Comparison of ENCODE assay signal across 14 cellular contexts in the genomic region with DNA sequence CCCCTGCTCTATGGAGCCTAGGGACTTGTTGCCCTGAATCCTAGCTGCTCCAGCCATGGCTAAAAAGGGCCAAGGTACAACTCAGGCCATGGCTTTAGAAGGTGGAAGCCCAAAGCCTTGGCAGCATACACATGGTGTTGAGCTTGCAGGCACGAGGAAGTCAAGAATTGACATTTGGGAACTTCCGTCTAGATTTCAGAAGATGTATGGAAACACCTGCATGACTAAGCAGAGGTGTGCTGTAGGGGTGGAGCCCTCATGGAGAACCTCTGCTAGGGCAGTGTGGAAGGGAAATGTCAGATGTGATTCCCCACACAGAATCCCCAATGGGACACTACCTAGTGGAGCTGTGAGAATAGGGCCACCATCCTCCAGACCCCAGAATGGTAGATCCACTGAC.
DNase-seq lines count a peak whose midpoint lies in the region; ATAC-seq and TF ChIP-seq lines count a peak whose summit lies in the region.
"Had no signal": no experiment of that assay in that cellular context is flagged by ENCODE, and none has a peak within 500 bp of the region (broad histone marks: within the 10 kb centered on the region; RNA-seq: fewer than 3 reads in every experiment).

No MANE protein-coding gene starts in this region.

- no peak overlapping the region for H4K8ac ChIP-seq in IMR-90 (ENCODE audit: low read depth in 2 of 2, low read length in 2 of 2)

- no peak overlapping the region for H3K9ac ChIP-seq in IMR-90 (ENCODE audit: low read depth, low read length)

- H2AK5ac ChIP-seq in IMR-90 (ENCODE audit: low read depth, low read length) = peak overlapping the region; percentile 28; the same call in 1 of the 2 replicates

- no peak overlapping the region for H3K27ac ChIP-seq in IMR-90 (ENCODE audit: insufficient read depth, low read length)
- H3K27ac ChIP-seq: C4-2B had no signal

- POLR2A ChIA-PET in IMR-90 (lab: Charles Lee; ENCODE audit: unreplicated experiment) = no interaction called here

- no peaks in the 10 kb centered on the region for H3K9me1 ChIP-seq in IMR-90 (ENCODE audit: insufficient read depth, low read length)

- peaks cover 6% of the 10 kb centered on the region for H3K4me1 ChIP-seq in IMR-90 (ENCODE audit: control insufficient read depth, insufficient read depth, low read length)
- H3K4me1 ChIP-seq: HAP-1 had no signal

- H3K27me3 ChIP-seq in IMR-90 (ENCODE audit: control insufficient read depth, insufficient read depth, low read length) = no peaks in the 10 kb centered on the region

- DNase-seq in IMR-90 (no peak), epithelial cell of esophagus (ENCODE audit: low read depth) (peak; percentile 46), memory B cell (ENCODE audit: low spot score in 2 of 2) (no peak), SIG-M5 (lab: John Stamatoyannopoulos, UW) (no peak), NCI-H510A (lab: John Stamatoyannopoulos, UW) (no peak)
- no peak for DNase-seq in stimulated activated naive B cell treated with anti-CD40 and anti-IgM and Interleukin-4, amounts not matched to agents 10 μg/mL and 1 μg/mL and 100 μg/mL, for 72 hours
- DNase-seq: ACHN; Caco-2; CD4-positive, alpha-beta T cell; GF-D8; KG1 had no signal

- H2BK120ac ChIP-seq in IMR-90 (ENCODE audit: low read depth, low read length) = no peak overlapping the region

- no peak overlapping the region for H2BK15ac ChIP-seq in IMR-90 (ENCODE audit: low read depth, low read length)

- H2AFZ ChIP-seq in IMR-90 (replicated peaks; ENCODE audit: low read length, poor library complexity) = no peak overlapping the region

- peaks cover 29% of the 10 kb centered on the region for H3K4me1 Mint-ChIP-seq in memory B cell
- peaks cover 30 to 69% of the 10 kb centered on the region in 2 donors for H3K4me1 Mint-ChIP-seq in stimulated activated naive B cell treated with anti-CD40 and anti-IgM and Interleukin-4, amounts not matched to agents 10 μg/mL and 1 μg/mL and 100 μg/mL, for 72 hours

- no peak overlapping the region for H3K18ac ChIP-seq in IMR-90 (ENCODE audit: low read depth, low read length)

- no peak overlapping the region for H2AK9ac ChIP-seq in IMR-90 (replicated peaks; ENCODE audit: low read depth, low read length, poor library complexity)

- no peak overlapping the region for H3K56ac ChIP-seq in IMR-90 (ENCODE audit: extremely low read depth, insufficient read depth, low read length)

- peaks cover 3% of the 10 kb centered on the region for H3K9me3 Mint-ChIP-seq in memory B cell
- H3K9me3 Mint-ChIP-seq in stimulated activated naive B cell treated with anti-CD40 and anti-IgM and Interleukin-4, amounts not matched to agents 10 μg/mL and 1 μg/mL and 100 μg/mL, for 72 hours = peaks cover 2 to 11% of the 10 kb centered on the region in 2 donors

- no TSS peak for BruUV-seq in IMR-90 (replicated peaks; lab: Mats Ljungman, UMichigan)

- H3K4me3 ChIP-seq in IMR-90 (ENCODE audit: insufficient read depth, low read depth, low read length) (no peak overlapping the region), epithelial cell of esophagus (ENCODE audit: low read length) (no peak overlapping the region)
- H3K4me3 ChIP-seq: HAP-1 had no signal

- no peaks in the 10 kb centered on the region for H4K20me1 ChIP-seq in IMR-90 (ENCODE audit: insufficient read depth, low read length)

- no peak overlapping the region for H2BK5ac ChIP-seq in IMR-90 (ENCODE audit: low read depth, low read length, poor library complexity, severe bottlenecking)

- H4K5ac ChIP-seq in IMR-90 (ENCODE audit: low read depth, low read length) = no peak overlapping the region

- H3K4ac ChIP-seq in IMR-90 (ENCODE audit: low read depth, low read length) = no peak overlapping the region

- TF ChIP-seq RAD21 in IMR-90 (IDR thresholded peaks at IDR 0.05; ENCODE audit: low read length) = no peak

- H4K91ac ChIP-seq in IMR-90 (ENCODE audit: insufficient read depth, low read depth, low read length) = no peak overlapping the region

- no peak overlapping the region for H3K4me3 Mint-ChIP-seq in memory B cell
- no peak overlapping the region for H3K4me3 Mint-ChIP-seq in stimulated activated naive B cell treated with anti-CD40 and anti-IgM and Interleukin-4, amounts not matched to agents 10 μg/mL and 1 μg/mL and 100 μg/mL, for 72 hours
- H3K4me3 Mint-ChIP-seq: CD4-positive, alpha-beta T cell had no signal

- H3K27me3 Mint-ChIP-seq in memory B cell = no peaks in the 10 kb centered on the region
- no peaks in the 10 kb centered on the region for H3K27me3 Mint-ChIP-seq in stimulated activated naive B cell treated with anti-CD40 and anti-IgM and Interleukin-4, amounts not matched to agents 10 μg/mL and 1 μg/mL and 100 μg/mL, for 72 hours
- H3K27me3 Mint-ChIP-seq: CD4-positive, alpha-beta T cell had no signal

- no peaks in the 10 kb centered on the region for H3K36me3 ChIP-seq in IMR-90 (ENCODE audit: control insufficient read depth, insufficient read depth, low read length)
- H3K36me3 ChIP-seq: HAP-1 had no signal

- no peak overlapping the region for H3K23ac ChIP-seq in IMR-90 (ENCODE audit: low read depth, low read length)

- TF ChIP-seq POLR2A in IMR-90 (IDR thresholded peaks at IDR 0.05; ENCODE audit: low read depth, low read length) = no peak

- no peaks in the 10 kb centered on the region for H3K36me3 Mint-ChIP-seq in memory B cell
- peaks cover 2 to 13% of the 10 kb centered on the region in 2 donors for H3K36me3 Mint-ChIP-seq in stimulated activated naive B cell treated with anti-CD40 and anti-IgM and Interleukin-4, amounts not matched to agents 10 μg/mL and 1 μg/mL and 100 μg/mL, for 72 hours

- CTCF ChIA-PET in IMR-90 (lab: Yijun Ruan, JAX) = no interaction called here

- H3K27ac Mint-ChIP-seq in memory B cell = peak overlapping the region; percentile 6
- H3K27ac Mint-ChIP-seq in stimulated activated naive B cell treated with anti-CD40 and anti-IgM and Interleukin-4, amounts not matched to agents 10 μg/mL and 1 μg/mL and 100 μg/mL, for 72 hours = peak overlapping the region; percentile 72
- H3K27ac Mint-ChIP-seq: CD4-positive, alpha-beta T cell had no signal

- dilution Hi-C loops in IMR-90 (cut with HindIII; ENCODE audit: low sequenced_read_pairs, unreplicated experiment) = no loop called here

- 73% methylated on average over 2 of the region's 2 CpGs; no CpG with 5 or more reads in 1 of the 2 experiments for WGBS in IMR-90 (ENCODE audit: extremely low coverage in 2 of 2, insufficient read length in 1 of 2), 2 experiments

- TF ChIP-seq CTCF in IMR-90 (conservative IDR thresholded peaks at IDR 0.05; ENCODE audit: low read depth, low read length) (no peak), epithelial cell of esophagus (IDR thresholded peaks at IDR 0.05; ENCODE audit: insufficient read depth, low read depth, low read length, missing control alignments) (no peak)

- H2BK20ac ChIP-seq in IMR-90 (ENCODE audit: low read depth, low read length) = no peak overlapping the region

- in situ Hi-C loops in IMR-90 (cut with MboI; ENCODE audit: low sequenced_read_pairs) = no loop called here

- H3K14ac ChIP-seq in IMR-90 (replicated peaks; ENCODE audit: low read depth, low read length) = no peak overlapping the region

- intact Hi-C loops in IMR-90 (cut with micrococcal nuclease) = no loop called here

- ATAC-seq in IMR-90 (ENCODE audit: low read depth) (no peak), memory B cell (ENCODE audit: low read depth) (no peak), GM19452 (IDR thresholded peaks at IDR 0.05; ENCODE audit: unreplicated experiment) (no peak)
- peak in 1 of 2 donors; percentile 57 for ATAC-seq in stimulated activated naive B cell treated with anti-CD40 and anti-IgM and Interleukin-4, amounts not matched to agents 10 μg/mL and 1 μg/mL and 100 μg/mL, for 72 hours (replicated peaks)

- H3K9me3 ChIP-seq in IMR-90 (ENCODE audit: control insufficient read depth, insufficient read depth, low read length) = no peaks in the 10 kb centered on the region
- H3K9me3 ChIP-seq: HAP-1 had no signal

- H3K4me2 ChIP-seq in IMR-90 (ENCODE audit: low read depth, low read length) = no peak overlapping the region

- H3K79me1 ChIP-seq in IMR-90 (ENCODE audit: low read depth in 1 of 2, low read length in 2 of 2) = no peaks in the 10 kb centered on the region

TF ChIP-seq in IMR-90, 13 proteins besides CTCF, POLR2A, EP300 and RAD21:
- TF ChIP-seq MAFK (IDR thresholded peaks at IDR 0.05; ENCODE audit: low read depth, low read length) = no peak
- TF ChIP-seq RCOR1 (IDR thresholded peaks at IDR 0.05; ENCODE audit: insufficient replicate concordance, low read length) = no peak
- TF ChIP-seq RFX5 (IDR thresholded peaks at IDR 0.05; ENCODE audit: low read depth, low read length) = no peak
- no peak for TF ChIP-seq FOS (IDR thresholded peaks at IDR 0.05; ENCODE audit: low read depth, low read length)
- no peak for TF ChIP-seq NFE2L2 (IDR thresholded peaks at IDR 0.05; ENCODE audit: low read depth, low read length)
- TF ChIP-seq ELK1 (IDR thresholded peaks at IDR 0.05; ENCODE audit: borderline replicate concordance, low read depth, low read length) = no peak
